In genomic region chr17:50569592-50569991, GRCh38 we compare ENCODE assay signal across 22 cellular contexts. TPM values are rescaled to one million over a fixed set of nuclear protein-coding genes. Genes with fewer than 3 reads are reported as not detected.
DNase-seq lines count a peak whose midpoint lies in the region; ATAC-seq and TF ChIP-seq lines count a peak whose summit lies in the region.
"Had no signal": no experiment of that assay in that cellular context is flagged by ENCODE, and none has a peak within 500 bp of the region (broad histone marks: within the 10 kb centered on the region; RNA-seq: fewer than 3 reads in every experiment).

No MANE protein-coding gene starts in this region.

- intact Hi-C loops in left ventricle myocardium inferior (cut with micrococcal nuclease): no loop called here

- H3K23ac ChIP-seq in neuronal stem cell (ENCODE audit: low read depth, low read length, poor library complexity): no peak overlapping the region

- no peaks in the 10 kb centered on the region for H3K27me3 ChIP-seq in cardiac muscle cell
- peaks cover 35% of the 10 kb centered on the region for H3K27me3 ChIP-seq in left ventricle myocardium inferior (ENCODE audit: low read depth)
- H3K27me3 ChIP-seq in neuronal stem cell (ENCODE audit: control insufficient read depth in 3 of 3, insufficient read depth in 3 of 3, low read depth in 1 of 3, low read length in 3 of 3): no peaks in the 10 kb centered on the region

- H3K36me3 ChIP-seq in cardiac muscle cell (no peaks in the 10 kb centered on the region), left ventricle myocardium inferior (no peaks in the 10 kb centered on the region), neuronal stem cell (replicated peaks in 1 of 2; ENCODE audit: control insufficient read depth in 2 of 2, insufficient read depth in 2 of 2, low read length in 2 of 2) (no peaks in the 10 kb centered on the region)
- H3K36me3 ChIP-seq: HAP-1 had no signal

- ATAC-seq in activated T-cell treated with anti-CD3 and anti-CD28 coated beads, Interleukin-2, amount 50 U/mL, for 72 hours (replicated peaks in 1 of 2): no peak
- ATAC-seq in WTC11: no peak
- ATAC-seq: A549 had no signal

- H3K14ac ChIP-seq in neuronal stem cell (ENCODE audit: low read length): no peak overlapping the region

- peaks cover 38% of the 10 kb centered on the region for H3K27me3 Mint-ChIP-seq in nephron progenitor cell (ENCODE audit: low read depth, poor library complexity)
- H3K27me3 Mint-ChIP-seq in activated T-cell treated with anti-CD3 and anti-CD28 coated beads, Interleukin-2, amount 50 U/mL, for 72 hours (ENCODE audit: low read depth): peaks cover 24% of the 10 kb centered on the region
- H3K27me3 Mint-ChIP-seq in WTC11 (ENCODE audit: low read depth): peaks cover 32% of the 10 kb centered on the region

- DNase-seq in cardiac muscle cell (ENCODE audit: low read depth in 1 of 2, low spot score in 1 of 2) (peak in 1 of 2 donors; percentile 80), left ventricle myocardium inferior (no peak), nephron progenitor cell (no peak), neuronal stem cell (ENCODE audit: low spot score) (no peak), WTC11 (ENCODE audit: low spot score) (no peak)
- no peak for DNase-seq in activated T-cell treated with anti-CD3 and anti-CD28 coated beads, Interleukin-2, amount 50 U/mL, for 72 hours
- no peak for DNase-seq in activated naive CD4-positive, alpha-beta T cell treated with Interleukin-2 at 50 U/mL for 16 hours
- DNase-seq: 8988T; C1 segment of cervical spinal cord; Calu3; CD4-positive, alpha-beta memory T cell; COR-L47; DMS53; DMS79 treated with DMSO at 0.1 percent for 48 hours; GF-D8; HFFc6 had no signal

- no peak for TF ChIP-seq CTCF in cardiac muscle cell (IDR thresholded peaks at IDR 0.05; ENCODE audit: low read depth, low read length)
- TF ChIP-seq CTCF in left ventricle myocardium inferior (IDR thresholded peaks at IDR 0.05; ENCODE audit: borderline replicate concordance): no peak
- no peak for TF ChIP-seq CTCF in nephron progenitor cell (IDR thresholded peaks at IDR 0.05)
- no peak for TF ChIP-seq CTCF in WTC11 (IDR thresholded peaks at IDR 0.05)

- no peaks in the 10 kb centered on the region for H3K9me3 Mint-ChIP-seq in nephron progenitor cell
- no peaks in the 10 kb centered on the region for H3K9me3 Mint-ChIP-seq in activated T-cell treated with anti-CD3 and anti-CD28 coated beads, Interleukin-2, amount 50 U/mL, for 72 hours
- no peaks in the 10 kb centered on the region for H3K9me3 Mint-ChIP-seq in WTC11
- H3K9me3 Mint-ChIP-seq: CD4-positive, alpha-beta memory T cell; GM23338; HFFc6 had no signal

- no peak overlapping the region for H3K9ac ChIP-seq in neuronal stem cell (ENCODE audit: low read depth, low read length, poor library complexity)

- H3K4me3 ChIP-seq in cardiac muscle cell: no peak overlapping the region
- no peak overlapping the region for H3K4me3 ChIP-seq in left ventricle myocardium inferior
- H3K4me3 ChIP-seq in neuronal stem cell (ENCODE audit: low read length in 2 of 2): no peak overlapping the region
- H3K4me3 ChIP-seq: A549, GM23338, HAP-1 had no signal

- WGBS in neuronal stem cell (ENCODE audit: extremely low coverage in 2 of 2, insufficient read length in 2 of 2, insufficient replicate concordance in 1 of 2), 2 donors: no CpG with 5 or more reads among the region's 7 CpGs

- H3K9me3 ChIP-seq in cardiac muscle cell (ENCODE audit: low read depth) (no peaks in the 10 kb centered on the region), left ventricle myocardium inferior (replicated peaks) (no peaks in the 10 kb centered on the region), neuronal stem cell (replicated peaks in 1 of 2; ENCODE audit: control insufficient read depth in 2 of 2, insufficient read depth in 1 of 2, low read depth in 1 of 2, low read length in 2 of 2) (no peaks in the 10 kb centered on the region)
- H3K9me3 ChIP-seq: A549, HAP-1 had no signal

- H3K4me2 ChIP-seq in neuronal stem cell (ENCODE audit: insufficient read depth, low read length, poor library complexity, severe bottlenecking): no peak overlapping the region
- H3K4me2 ChIP-seq: A549, GM23338 had no signal

- no peaks in the 10 kb centered on the region for H3K79me1 ChIP-seq in neuronal stem cell (ENCODE audit: low read depth, low read length)

- POLR2A ChIA-PET in WTC11 (lab: Charles Lee): interaction anchor here (1.4 kb wide), 1 partner anchor 9 kb away, joined by 4 read pairs; the partner anchor contains the start of gene CACNA1G

- H3K4me1 Mint-ChIP-seq in nephron progenitor cell (peaks cover 87% of the 10 kb centered on the region), WTC11 (peaks cover 28% of the 10 kb centered on the region)
- H3K4me1 Mint-ChIP-seq in activated T-cell treated with anti-CD3 and anti-CD28 coated beads, Interleukin-2, amount 50 U/mL, for 72 hours (ENCODE audit: low read depth): peaks cover 7% of the 10 kb centered on the region

- no peak overlapping the region for H4K8ac ChIP-seq in neuronal stem cell (ENCODE audit: low read depth, low read length)

- H3K27ac Mint-ChIP-seq in nephron progenitor cell (peak overlapping the region; percentile 83), WTC11 (no peak overlapping the region)
- no peak overlapping the region for H3K27ac Mint-ChIP-seq in activated T-cell treated with anti-CD3 and anti-CD28 coated beads, Interleukin-2, amount 50 U/mL, for 72 hours
- H3K27ac Mint-ChIP-seq: GM23338, HFFc6 had no signal

- H2BK15ac ChIP-seq in neuronal stem cell (ENCODE audit: low read length): no peak overlapping the region

- H2BK5ac ChIP-seq in neuronal stem cell (ENCODE audit: low read length): no peak overlapping the region

- CTCF ChIA-PET in WTC11 (lab: Charles Lee): interaction anchor here (0.5 to 2.5 kb wide), 3 partner anchors 8 to 225 kb away, joined by 3 to 15 read pairs (median 3); no protein-coding TSS in a partner anchor

- H2AK5ac ChIP-seq in neuronal stem cell (ENCODE audit: low read depth, low read length): no peak overlapping the region

- H3K18ac ChIP-seq in neuronal stem cell (ENCODE audit: low read length): peak overlapping the region; percentile 17

- H3K27ac ChIP-seq in cardiac muscle cell (peak overlapping the region; percentile 5), left ventricle myocardium inferior (replicated peaks) (no peak overlapping the region), neuronal stem cell (replicated peaks; ENCODE audit: low read length) (no peak overlapping the region)
- H3K27ac ChIP-seq: A549 had no signal

- H2BK120ac ChIP-seq in neuronal stem cell (ENCODE audit: low read depth, low read length): no peak overlapping the region

- H2BK12ac ChIP-seq in neuronal stem cell (ENCODE audit: low read length): no peak overlapping the region

- H3K4me1 ChIP-seq in cardiac muscle cell (ENCODE audit: low read depth) (peaks cover 41% of the 10 kb centered on the region), left ventricle myocardium inferior (peaks cover 10% of the 10 kb centered on the region), neuronal stem cell (ENCODE audit: control insufficient read depth in 2 of 2, insufficient read depth in 1 of 2, low read depth in 1 of 2, low read length in 2 of 2) (peaks cover 37 to 39% of the 10 kb centered on the region in 2 donors)
- H3K4me1 ChIP-seq: HAP-1 had no signal

- no peak overlapping the region for H4K91ac ChIP-seq in neuronal stem cell (ENCODE audit: low read depth, low read length, poor library complexity)

- H3K4ac ChIP-seq in neuronal stem cell (ENCODE audit: low read length): no peak overlapping the region

- H3K36me3 Mint-ChIP-seq in nephron progenitor cell (ENCODE audit: low read depth): no peaks in the 10 kb centered on the region
- H3K36me3 Mint-ChIP-seq in activated T-cell treated with anti-CD3 and anti-CD28 coated beads, Interleukin-2, amount 50 U/mL, for 72 hours (ENCODE audit: insufficient read depth in 2 of 2): no peaks in the 10 kb centered on the region
- no peaks in the 10 kb centered on the region for H3K36me3 Mint-ChIP-seq in WTC11
- H3K36me3 Mint-ChIP-seq: CD4-positive, alpha-beta memory T cell had no signal

- peak overlapping the region; percentile 23 for H3K4me3 Mint-ChIP-seq in nephron progenitor cell
- no peak overlapping the region for H3K4me3 Mint-ChIP-seq in activated T-cell treated with anti-CD3 and anti-CD28 coated beads, Interleukin-2, amount 50 U/mL, for 72 hours
- no peak overlapping the region for H3K4me3 Mint-ChIP-seq in WTC11
- H3K4me3 Mint-ChIP-seq: CD4-positive, alpha-beta memory T cell; GM23338; HFFc6 had no signal

- no peak overlapping the region for H2AFZ ChIP-seq in neuronal stem cell (ENCODE audit: low read length)
- H2AFZ ChIP-seq: GM23338 had no signal

TF ChIP-seq in WTC11, 78 proteins besides CTCF, POLR2A, EP300 and RAD21 (continues in another document):
- TF ChIP-seq NR3C1 (CRISPR knock-in tag; conservative IDR thresholded peaks at IDR 0.05; ENCODE audit: low read depth): no peak

RNA-seq across cellular contexts. Expression of gene CACNA1G, which starts 9.1 kb away (rescaled TPM):
- total RNA-seq in cardiac muscle cell: 29.7 and 46.1 TPM in 2 replicates
- polyA plus RNA-seq in cardiac muscle cell: 19.0 and 22.8 TPM in 2 replicates
- total RNA-seq in left ventricle myocardium inferior: 0.58 TPM
- polyA plus RNA-seq in neuronal stem cell (2013, experiment 1 of 2): 3.0 TPM
- polyA plus RNA-seq in neuronal stem cell (2013, experiment 2 of 2): 2.8 TPM
- total RNA-seq in activated T-cell treated with anti-CD3 and anti-CD28 coated beads, Interleukin-2, amount 50 U/mL, for 72 hours: under 1 TPM; 0.07 to 0.14 TPM
- total RNA-seq in WTC11 (2021): 5.4 to 6.7 TPM (median 6.2 TPM) in 3 replicates
- total RNA-seq: Calu3; CD4-positive, alpha-beta memory T cell had no signal
- polyA plus RNA-seq: CD4-positive, alpha-beta memory T cell had no signal

RNA-seq across cellular contexts. Expression of gene SPATA20, which starts 22.6 kb away (rescaled TPM):
- total RNA-seq in cardiac muscle cell (194 and 216 TPM in 2 replicates), left ventricle myocardium inferior (66.3 TPM), WTC11 (2021) (24.6 to 30.6 TPM (median 26.3 TPM) in 3 replicates)
- polyA plus RNA-seq in cardiac muscle cell: 103 and 162 TPM in 2 replicates
- 17.6 TPM for polyA plus RNA-seq in neuronal stem cell (2013, experiment 1 of 2)
- 18.9 TPM for polyA plus RNA-seq in neuronal stem cell (2013, experiment 2 of 2)
- total RNA-seq in activated T-cell treated with anti-CD3 and anti-CD28 coated beads, Interleukin-2, amount 50 U/mL, for 72 hours: 10 to 100 TPM; 25.0 to 51.3 TPM

RNA-seq across cellular contexts. Expression of gene EPN3, which starts 37.1 kb away (rescaled TPM):
- total RNA-seq in cardiac muscle cell (2.0 and 3.1 TPM in 2 replicates), left ventricle myocardium inferior (19.9 TPM), WTC11 (2021) (6.9 to 8.8 TPM (median 8.1 TPM) in 3 replicates)
- 1.9 and 3.5 TPM in 2 replicates for polyA plus RNA-seq in cardiac muscle cell
- 0.04 TPM for polyA plus RNA-seq in neuronal stem cell (2013, experiment 1 of 2)
- 0.07 TPM for polyA plus RNA-seq in neuronal stem cell (2013, experiment 2 of 2)
- not detected for total RNA-seq in activated T-cell treated with anti-CD3 and anti-CD28 coated beads, Interleukin-2, amount 50 U/mL, for 72 hours
- total RNA-seq: CD4-positive, alpha-beta memory T cell; Daoy; H4 had no signal
- polyA plus RNA-seq: BJ; CD4-positive, alpha-beta memory T cell had no signal
